ENCODE assay signal across 8 cellular contexts in genomic region chr1:62436039-62436465, GRCh38. TPM values are rescaled to one million over a fixed set of nuclear protein-coding genes. Genes with fewer than 3 reads are reported as not detected.
DNase-seq lines count a peak whose midpoint lies in the region; ATAC-seq and TF ChIP-seq lines count a peak whose summit lies in the region.

No MANE protein-coding gene starts in this region.

- intact Hi-C loops in ovary (cut with DNase I) = no loop called here
- intact Hi-C loops in vagina (cut with DNase I) = no loop called here

- peak overlapping the region; percentile 96 for H3K4me3 ChIP-seq in Jurkat, Clone E6-1 (ENCODE audit: low read length)
- H3K4me3 ChIP-seq in ovary (peak overlapping the region; percentile 88), vagina (peak overlapping the region; percentile 91 to 99)

- H3K4me1 ChIP-seq in foreskin keratinocyte = peaks cover 5% of the 10 kb centered on the region
- H3K4me1 ChIP-seq in ovary (ENCODE audit: insufficient read depth) = peaks cover 2% of the 10 kb centered on the region
- peaks cover 36% of the 10 kb centered on the region for H3K4me1 ChIP-seq in vagina

- H3K27me3 ChIP-seq in foreskin keratinocyte (no peaks in the 10 kb centered on the region), ovary (no peaks in the 10 kb centered on the region), vagina (no peaks in the 10 kb centered on the region)

- peak; percentile 78 for ATAC-seq in foreskin keratinocyte

- no peaks in the 10 kb centered on the region for H3K9me3 ChIP-seq in ovary
- no peaks in the 10 kb centered on the region for H3K9me3 ChIP-seq in vagina

- H3K36me3 ChIP-seq in ovary = no peaks in the 10 kb centered on the region
- H3K36me3 ChIP-seq in vagina = no peaks in the 10 kb centered on the region

- WGBS in ovary, 3 donors = 0 to 1% (median 0%) methylated on average over 44 to 45 of the region's 45 CpGs

- TF ChIP-seq EP300 in ovary (IDR thresholded peaks at IDR 0.05) = peak; percentile 27

- H3K27ac ChIP-seq in foreskin keratinocyte (peak overlapping the region; percentile 93), ovary (peak overlapping the region; percentile 84 to 93), vagina (peak overlapping the region; percentile 96)

- TF ChIP-seq POLR2A in ovary (IDR thresholded peaks at IDR 0.05) (peak; percentile 95), vagina (IDR thresholded peaks at IDR 0.05) (peak in 1 of 2 donors; percentile 86)

- TF ChIP-seq CTCF in foreskin keratinocyte (conservative IDR thresholded peaks at IDR 0.05) (no peak), ovary (IDR thresholded peaks at IDR 0.05) (no peak), vagina (IDR thresholded peaks at IDR 0.05) (no peak)

- DNase-seq in NCI-H2107 (lab: John Stamatoyannopoulos, UW) = peak; percentile 100
- DNase-seq in NCI-H2107 treated with DMSO at 0.1 percent for 48 hours (lab: John Stamatoyannopoulos, UW; ENCODE audit: unreplicated experiment) = no peak
- no peak for DNase-seq in Jurkat, Clone E6-1 (ENCODE audit: low read depth, low spot score)
- DNase-seq in activated T-helper 9 cell treated with anti-CD3 and anti-CD28 coated beads, Interleukin-2, amount 50 U/mL, for 16 hours (ENCODE audit: low read depth) = peak; percentile 94
- no peak for DNase-seq in foreskin keratinocyte
- peak in 3 of 5 donors; percentile 93 to 98 (median 97) for DNase-seq in ovary
- DNase-seq in vagina (ENCODE audit: extremely low spot score in 2 of 2) = no peak
- no peak for DNase-seq in DMS79 (lab: John Stamatoyannopoulos, UW)

RNA-seq across cellular contexts. Expression of gene USP1, which starts 0.8 kb away (rescaled TPM):
- 75.2 TPM for polyA plus RNA-seq in Jurkat, Clone E6-1 (2012; ENCODE audit: insufficient read depth, insufficient read length)
- 42.7 and 49.2 TPM in 2 replicates for total RNA-seq in foreskin keratinocyte
- 15.4 and 21.1 TPM in 2 replicates for polyA plus RNA-seq in foreskin keratinocyte
- total RNA-seq in ovary = 10 to 100 TPM; 24.9 to 47.8 (median 38.0) TPM
- polyA plus RNA-seq in ovary = 10 to 100 TPM; 18.1 to 21.5 TPM
- 22.1 TPM for total RNA-seq in vagina

Comparison
In these comparisons a context has a peak if more than half of its experiments do, and no peak if none do; other contexts are left out.
1. DNase-seq: peak in NCI-H2107 (single experiment), activated T-helper 9 cell treated with anti-CD3 and anti-CD28 coated beads, Interleukin-2, amount 50 U/mL, for 16 hours (single experiment) and ovary (3 of 5); none in NCI-H2107 treated with DMSO at 0.1 percent for 48 hours (single experiment), Jurkat, Clone E6-1 (single experiment), foreskin keratinocyte (0 of 2), vagina (0 of 2) and DMS79 (single experiment).
2. Peak in every context shown above with its lines, with median percentiles within 50 percentile points of each other: H3K4me3 ChIP-seq and H3K27ac ChIP-seq.